8 cellular contexts compared by ENCODE assay signal in genomic region chrX:51461053-51462050, GRCh38. TPM values are rescaled to one million over a fixed set of nuclear protein-coding genes. Genes with fewer than 3 reads are reported as not detected.
DNase-seq lines count a peak whose midpoint lies in the region; ATAC-seq and TF ChIP-seq lines count a peak whose summit lies in the region.

No MANE protein-coding gene starts in this region.

- no peaks in the 10 kb centered on the region for H3K36me3 Mint-ChIP-seq in osteocyte (ENCODE audit: unreplicated experiment)

- ATAC-seq in GM19468 (IDR thresholded peaks at IDR 0.05; ENCODE audit: extremely low read depth, unreplicated experiment) (peak; percentile 82), HG03175 (IDR thresholded peaks at IDR 0.05; ENCODE audit: unreplicated experiment) (no peak)

- no peaks in the 10 kb centered on the region for H3K79me2 ChIP-seq in OCI-LY3 (ENCODE audit: low read length)

- no peaks in the 10 kb centered on the region for H3K27me3 Mint-ChIP-seq in osteocyte (ENCODE audit: unreplicated experiment)

- no peaks in the 10 kb centered on the region for H3K9me3 Mint-ChIP-seq in osteocyte (ENCODE audit: unreplicated experiment)

- no peak overlapping the region for H3K4me2 ChIP-seq in OCI-LY3 (ENCODE audit: low read length)

- H2AFZ ChIP-seq in OCI-LY3 (ENCODE audit: low read depth, low read length), result no peak overlapping the region

- peaks cover 14% of the 10 kb centered on the region for H3K4me1 ChIP-seq in OCI-LY3 (ENCODE audit: low read length)

- H3K36me3 ChIP-seq in OCI-LY3 (replicated peaks; ENCODE audit: low read depth, low read length), result no peaks in the 10 kb centered on the region

- H3K4me3 ChIP-seq in OCI-LY3 (ENCODE audit: low read length) (no peak overlapping the region), epithelial cell of proximal tubule (ENCODE audit: low read depth, low read length) (no peak overlapping the region)

- DNase-seq in DMS 273 (lab: John Stamatoyannopoulos, UW; ENCODE audit: unreplicated experiment) (peak; percentile 64), DMS 273 treated with DMSO at 0.1 percent for 48 hours (lab: John Stamatoyannopoulos, UW) (no peak), epithelial cell of proximal tubule (ENCODE audit: low read depth) (no peak), osteocyte (ENCODE audit: extremely low spot score, unreplicated experiment) (no peak)
- no peak for DNase-seq in activated effector memory CD4-positive, alpha-beta T cell treated with Interleukin-2 at 50 U/mL for 16 hours

- no peak overlapping the region for H3K27ac ChIP-seq in OCI-LY3 (ENCODE audit: low read length)

- TF ChIP-seq CTCF in OCI-LY3 (IDR thresholded peaks at IDR 0.05; ENCODE audit: low read depth, low read length) (peak; percentile 60), epithelial cell of proximal tubule (conservative IDR thresholded peaks at IDR 0.05; ENCODE audit: low read depth, low read length) (peak; percentile 61), osteocyte (IDR thresholded peaks at IDR 0.05) (peak; percentile 79)

- H3K27ac Mint-ChIP-seq in osteocyte (ENCODE audit: unreplicated experiment), result no peak overlapping the region

- H3K9ac ChIP-seq in OCI-LY3 (ENCODE audit: low read length), result no peak overlapping the region

- H3K9me3 ChIP-seq in OCI-LY3 (ENCODE audit: insufficient read depth, low read length), result no peaks in the 10 kb centered on the region

- H3K27me3 ChIP-seq in OCI-LY3 (ENCODE audit: low read depth, low read length), result no peaks in the 10 kb centered on the region

- H3K4me3 Mint-ChIP-seq in osteocyte (ENCODE audit: unreplicated experiment), result no peak overlapping the region

- H3K4me1 Mint-ChIP-seq in osteocyte (ENCODE audit: unreplicated experiment), result no peaks in the 10 kb centered on the region

- H4K20me1 ChIP-seq in OCI-LY3 (ENCODE audit: insufficient read depth, low read length), result no peaks in the 10 kb centered on the region

RNA-seq across cellular contexts. Expression of gene NUDT11, which starts 35.0 kb away (rescaled TPM):
- total RNA-seq in epithelial cell of proximal tubule (5.5 and 11.9 TPM in 2 replicates), osteocyte (10.6 and 12.8 TPM in 2 replicates)
